Comparison of ENCODE assay signal across 9 cellular contexts in the genomic region with DNA sequence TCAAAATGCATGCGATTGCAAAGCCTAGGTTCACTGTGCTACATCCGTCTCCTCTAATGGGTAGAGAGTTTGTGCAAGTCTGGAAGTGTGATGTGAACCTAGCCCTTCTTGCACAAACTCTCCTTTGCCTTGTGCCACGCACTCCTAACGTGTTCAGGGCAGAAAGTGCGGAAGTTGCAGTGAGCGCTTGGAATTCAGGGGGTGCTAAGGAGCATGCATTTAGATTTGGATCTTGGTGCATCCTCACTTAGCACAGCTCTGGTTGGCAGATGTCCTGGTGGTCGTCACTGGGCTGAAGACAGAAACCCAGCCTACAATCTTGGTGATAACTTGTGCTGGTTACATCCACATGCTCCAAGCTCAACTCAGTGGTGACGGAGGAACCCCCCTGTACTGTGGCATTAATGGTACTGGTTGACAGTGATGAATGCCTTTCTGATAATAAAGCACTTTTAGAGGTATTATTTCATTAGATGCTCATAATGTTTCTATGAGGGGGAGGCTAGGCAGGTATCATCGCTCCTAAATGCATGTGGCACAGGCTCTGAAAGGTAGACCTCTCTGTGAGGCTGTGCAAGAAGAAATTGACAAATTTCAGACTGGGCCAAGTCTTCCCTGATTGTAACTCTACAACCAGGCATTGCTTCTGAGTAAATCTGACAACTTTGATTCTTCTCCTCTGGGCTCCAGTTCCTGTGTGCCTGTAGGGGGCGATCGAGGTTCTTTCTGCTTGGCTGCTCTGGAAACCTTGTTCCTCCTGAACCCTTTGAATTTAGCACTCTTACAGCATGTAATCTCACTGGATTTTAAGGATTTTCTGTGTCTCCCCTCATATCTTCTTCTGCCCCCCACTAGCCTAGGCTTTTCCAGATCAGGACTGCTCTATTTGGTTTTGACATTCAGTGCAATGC. TPM values are rescaled to one million over a fixed set of nuclear protein-coding genes. Genes with fewer than 3 reads are reported as not detected.
DNase-seq lines count a peak whose midpoint lies in the region; ATAC-seq and TF ChIP-seq lines count a peak whose summit lies in the region.
"Had no signal": no experiment of that assay in that cellular context is flagged by ENCODE, and none has a peak within 500 bp of the region (broad histone marks: within the 10 kb centered on the region; RNA-seq: fewer than 3 reads in every experiment).

No MANE protein-coding gene starts in this region.

- H3K27ac ChIP-seq in MM.1S (ENCODE audit: low read length) = peak overlapping the region; percentile 0; the same call in 1 of the 2 replicates

- POLR2A ChIA-PET in WTC11 (lab: Charles Lee) = no interaction called here
- POLR2A ChIA-PET in naive thymus-derived CD8-positive, alpha-beta T cell (lab: Charles Lee) = interaction anchor here (0.7 to 1.9 kb wide), 4 partner anchors 10 to 243 kb away, joined by 4 to 6 read pairs (median 4); no protein-coding TSS in a partner anchor

- H3F3A ChIP-seq in MM.1S (ENCODE audit: insufficient read depth, low read length) = peaks cover 3% of the 10 kb centered on the region; the same call in 1 of the 2 replicates

- no peaks in the 10 kb centered on the region for H3K27me3 Mint-ChIP-seq in WTC11 (ENCODE audit: low read depth)
- H3K27me3 Mint-ChIP-seq in naive thymus-derived CD8-positive, alpha-beta T cell = peaks cover 0 to 2% (median 0%) of the 10 kb centered on the region in 5 donors
- H3K27me3 Mint-ChIP-seq: activated naive CD8-positive, alpha-beta T cell had no signal

- H2AFZ ChIP-seq in MM.1S (ENCODE audit: low read length) = no peak overlapping the region

- ATAC-seq in WTC11 (peak; percentile 26), GM21367 (IDR thresholded peaks at IDR 0.05; ENCODE audit: unreplicated experiment) (no peak)
- peak; percentile 60 to 65 for ATAC-seq in naive thymus-derived CD8-positive, alpha-beta T cell

- H3K9me2 ChIP-seq in MM.1S (replicated peaks; ENCODE audit: insufficient read depth, low read length) = no peaks in the 10 kb centered on the region

- no peaks in the 10 kb centered on the region for H3K27me3 ChIP-seq in MM.1S (replicated peaks; ENCODE audit: insufficient read depth, low read length)

- peak overlapping the region; percentile 10; the same call in 1 of the 2 replicates for H3K4me2 ChIP-seq in MM.1S (ENCODE audit: low read depth, low read length)

- H3K79me2 ChIP-seq in MM.1S (ENCODE audit: low read length) = peaks cover 86% of the 10 kb centered on the region

- 0 out of 2 replicates have a peak, but pooled peaks cover 8% of the 10 kb centered on the region for H4K20me1 ChIP-seq in MM.1S (ENCODE audit: insufficient read depth, low read length)

- TF ChIP-seq CTCF in MM.1S (IDR thresholded peaks at IDR 0.05; ENCODE audit: low read length) (peak; percentile 96), WTC11 (IDR thresholded peaks at IDR 0.05) (peak; percentile 46; the same call in 1 of the 2 replicates)

- CTCF ChIA-PET in WTC11 (lab: Charles Lee) = interaction anchor here (0.6 to 3.1 kb wide), 25 partner anchors 9 to 257 kb away, joined by 3 to 11 read pairs (median 4); partner anchors contain the start of gene MAPKAPK2

- H3K36me3 Mint-ChIP-seq in WTC11 = no peaks in the 10 kb centered on the region
- H3K36me3 Mint-ChIP-seq in naive thymus-derived CD8-positive, alpha-beta T cell = peaks cover 0 to 20% (median 2%) of the 10 kb centered on the region in 3 donors

- peaks cover 21% of the 10 kb centered on the region for H3K4me1 ChIP-seq in MM.1S (ENCODE audit: low read length)

- H3K4me3 Mint-ChIP-seq in WTC11 = no peak overlapping the region
- H3K4me3 Mint-ChIP-seq in naive thymus-derived CD8-positive, alpha-beta T cell = no peak overlapping the region
- H3K4me3 Mint-ChIP-seq: activated naive CD8-positive, alpha-beta T cell had no signal

- peaks cover 26% of the 10 kb centered on the region for H3K4me1 Mint-ChIP-seq in WTC11
- H3K4me1 Mint-ChIP-seq in naive thymus-derived CD8-positive, alpha-beta T cell = peaks cover 18 to 71% (median 66%) of the 10 kb centered on the region in 4 donors

- DNase-seq in DMS153 treated with DMSO at 0.1 percent for 48 hours (lab: John Stamatoyannopoulos, UW; ENCODE audit: unreplicated experiment) (peak; percentile 26), DMS153 (lab: John Stamatoyannopoulos, UW) (no peak), MM.1S (peak; percentile 69), WTC11 (ENCODE audit: low spot score) (peak; percentile 67), dermis blood vessel endothelial cell (peak; percentile 70), globus pallidus (ENCODE audit: low spot score) (no peak)
- peak; percentile 18 to 79 (median 54) for DNase-seq in naive thymus-derived CD8-positive, alpha-beta T cell

- H3K9ac ChIP-seq in MM.1S (ENCODE audit: low read length) = no peak overlapping the region

- H3K27ac Mint-ChIP-seq in WTC11 = no peak overlapping the region; the same call in 1 of the 2 replicates
- H3K27ac Mint-ChIP-seq in naive thymus-derived CD8-positive, alpha-beta T cell = peak overlapping the region in 9 of 10 donors; percentile 4 to 89 (median 69)
- H3K27ac Mint-ChIP-seq: activated naive CD8-positive, alpha-beta T cell had no signal

- H3K9me3 ChIP-seq in MM.1S (replicated peaks; ENCODE audit: insufficient read depth, low read length) = no peaks in the 10 kb centered on the region

- no peaks in the 10 kb centered on the region for H3K36me3 ChIP-seq in MM.1S (replicated peaks; ENCODE audit: insufficient read depth, low read length)

- no peak overlapping the region for H3K4me3 ChIP-seq in MM.1S (ENCODE audit: low read length)

- H3K9me3 Mint-ChIP-seq in WTC11 = no peaks in the 10 kb centered on the region
- H3K9me3 Mint-ChIP-seq in naive thymus-derived CD8-positive, alpha-beta T cell = no peaks in the 10 kb centered on the region

TF ChIP-seq in WTC11, 78 proteins besides CTCF, POLR2A, EP300 and RAD21:
- no peak for TF ChIP-seq NR1H2 (CRISPR knock-in tag; IDR thresholded peaks at IDR 0.05)
TF ChIP-seq in WTC11: peak in this region for 0.

RNA-seq across cellular contexts. Expression of gene MAPKAPK2, which starts 40.6 kb away (rescaled TPM):
- total RNA-seq in WTC11 (2021) (46.4 to 54.9 TPM (median 48.9 TPM) in 3 replicates), dermis blood vessel endothelial cell (33.7 and 50.8 TPM in 2 replicates)
- total RNA-seq in naive thymus-derived CD8-positive, alpha-beta T cell = 10 to 100 TPM; 52.2 to 55.8 TPM
- 1 to 10 TPM; 1.3 to 2.5 (median 1.6) TPM for polyA plus RNA-seq in naive thymus-derived CD8-positive, alpha-beta T cell

RNA-seq across cellular contexts. Expression of gene IL19, which starts 45.3 kb away (rescaled TPM):
- not detected in 3 replicates for total RNA-seq in WTC11 (2021)
- total RNA-seq in dermis blood vessel endothelial cell = not detected in 2 replicates
- not detected for total RNA-seq in naive thymus-derived CD8-positive, alpha-beta T cell
- not detected for polyA plus RNA-seq in naive thymus-derived CD8-positive, alpha-beta T cell

RNA-seq across cellular contexts. Expression of gene IL10, which starts 47.0 kb away (rescaled TPM):
- total RNA-seq in WTC11 (2021) (not detected in 3 replicates), dermis blood vessel endothelial cell (not detected in 2 replicates)
- total RNA-seq in naive thymus-derived CD8-positive, alpha-beta T cell = not detected
- not detected for polyA plus RNA-seq in naive thymus-derived CD8-positive, alpha-beta T cell

Comparison
In these comparisons a context has a peak if more than half of its experiments do, and no peak if none do; other contexts are left out.
1. DNase-seq: peak in DMS153 treated with DMSO at 0.1 percent for 48 hours (single experiment), MM.1S (single experiment), WTC11 (single experiment), dermis blood vessel endothelial cell (single experiment) and naive thymus-derived CD8-positive, alpha-beta T cell (10 of 10); none in DMS153 (single experiment) and globus pallidus (single experiment).